ENCODE assay signal across 28 cellular contexts in genomic region chr19:33511346-33511745, GRCh38.
"Had no signal": no experiment of that assay in that cellular context is flagged by ENCODE, and none has a peak within 500 bp of the region (broad histone marks: within the 10 kb centered on the region; RNA-seq: fewer than 3 reads in every experiment).

No MANE protein-coding gene starts in this region.

- H3K27me3 ChIP-seq: adrenal gland, breast epithelium, SJCRH30 had no signal

- H3K9me3 ChIP-seq: adrenal gland, breast epithelium, SJCRH30, SK-N-SH had no signal

- FAIRE-seq: K562 had no signal

- H3K4me2 ChIP-seq: SK-N-SH had no signal

- H3K27me3 Mint-ChIP-seq: activated CD4-positive, alpha-beta T cell treated with anti-CD3 and anti-CD28 coated beads for 36 hours; activated naive CD8-positive, alpha-beta T cell treated with anti-CD3 and anti-CD28 coated beads, Interleukin-2, amount 10 ng/mL, durations not matched to agents 7 days and 5 days had no signal

- H3K9ac ChIP-seq: SK-N-SH had no signal

- ATAC-seq: activated CD4-positive, alpha-beta T cell treated with anti-CD3 and anti-CD28 coated beads for 36 hours; activated CD8-positive, alpha-beta T cell treated with anti-CD3 and anti-CD28 coated beads, Interleukin-2, amount 10 ng/mL, durations not matched to agents 7 days and 5 days; K562; Panc1 had no signal

- DNase-seq: activated CD4-positive, alpha-beta T cell treated with anti-CD3 and anti-CD28 coated beads for 36 hours; activated CD4-positive, alpha-beta T cell treated with anti-CD3 and anti-CD28 coated beads, Interleukin-2, amount 50 U/mL, for 4 hours; activated CD8-positive, alpha-beta memory T cell treated with anti-CD3 and anti-CD28 coated beads, Interleukin-2, amount 50 U/mL, for 48 hours; activated CD8-positive, alpha-beta T cell treated with anti-CD3 and anti-CD28 coated beads, Interleukin-2, amount 10 ng/mL, durations not matched to agents 7 days and 5 days; activated naive CD4-positive, alpha-beta T cell treated with anti-CD3 and anti-CD28 coated beads, Interleukin-2, amount 50 U/mL, for 16 hours; activated naive CD8-positive, alpha-beta T cell treated with anti-CD3 and anti-CD28 coated beads, Interleukin-2, amount 10 ng/mL, durations not matched to agents 7 days and 5 days; activated T-cell treated with anti-CD3 and anti-CD28 coated beads, Interleukin-2, amount 50 U/mL, for 1 hour; adrenal gland; anterior cingulate cortex; central memory CD4-positive, alpha-beta T cell; Kasumi-1; NCI-H1105 treated with DMSO at 0.1 percent for 48 hours; NCI-H1436 treated with DMSO at 0.1 percent for 48 hours; NCI-H187 treated with DMSO at 0.1 percent for 48 hours; NCI-H2081 treated with DMSO at 0.1 percent for 48 hours; NCI-H446; NCI-H524 treated with DMSO at 0.1 percent for 48 hours; NCI-H774; OCI-M1; Right ventricle myocardium superior; RPMI8226; SJCRH30; SK-N-SH; T-helper 1 cell had no signal

- H3K36me3 ChIP-seq: breast epithelium, SJCRH30 had no signal

- H3K4me3 ChIP-seq: adrenal gland, breast epithelium, K562, SJCRH30 had no signal

- H3K4me1 ChIP-seq: adrenal gland had no signal

- H3K36me3 Mint-ChIP-seq: activated naive CD8-positive, alpha-beta T cell treated with anti-CD3 and anti-CD28 coated beads, Interleukin-2, amount 10 ng/mL, durations not matched to agents 7 days and 5 days had no signal

- H3K4me3 Mint-ChIP-seq: activated CD4-positive, alpha-beta T cell treated with anti-CD3 and anti-CD28 coated beads for 36 hours; activated CD8-positive, alpha-beta T cell treated with anti-CD3 and anti-CD28 coated beads, Interleukin-2, amount 10 ng/mL, durations not matched to agents 7 days and 5 days; activated naive CD8-positive, alpha-beta T cell treated with anti-CD3 and anti-CD28 coated beads, Interleukin-2, amount 10 ng/mL, durations not matched to agents 7 days and 5 days had no signal

- H3K27ac ChIP-seq: adrenal gland, breast epithelium, SJCRH30, VCaP had no signal

- H3K27ac Mint-ChIP-seq: activated CD4-positive, alpha-beta T cell treated with anti-CD3 and anti-CD28 coated beads for 36 hours; activated CD8-positive, alpha-beta T cell treated with anti-CD3 and anti-CD28 coated beads, Interleukin-2, amount 10 ng/mL, durations not matched to agents 7 days and 5 days; activated naive CD8-positive, alpha-beta T cell treated with anti-CD3 and anti-CD28 coated beads, Interleukin-2, amount 10 ng/mL, durations not matched to agents 7 days and 5 days had no signal
